ENCODE assay signal across 1 cellular context in genomic region chr18:60292186-60292585, GRCh38.
TF ChIP-seq lines count a peak whose summit lies in the region.

No MANE protein-coding gene starts in this region.

TF ChIP-seq in GM23338, 12 proteins besides CTCF, POLR2A, EP300 and RAD21 (continued from another document):
- TF ChIP-seq REST (IDR thresholded peaks at IDR 0.05; ENCODE audit: unreplicated experiment): no peak
- no peak for TF ChIP-seq NANOG (IDR thresholded peaks at IDR 0.05; ENCODE audit: borderline replicate concordance)
- TF ChIP-seq CREB1 (CRISPR knock-in tag; IDR thresholded peaks at IDR 0.05; ENCODE audit: low read depth): no peak
- TF ChIP-seq EZH2phosphoT487 (IDR thresholded peaks at IDR 0.05; ENCODE audit: unreplicated experiment): no peak
- TF ChIP-seq EZH2 (IDR thresholded peaks at IDR 0.05; ENCODE audit: low read depth, unreplicated experiment): no peak
- no peak for TF ChIP-seq ZNF114 (CRISPR knock-in tag; IDR thresholded peaks at IDR 0.05)
- no peak for TF ChIP-seq POLR2AphosphoS5 (IDR thresholded peaks at IDR 0.05; ENCODE audit: low read depth)
- no peak for TF ChIP-seq ETS1 (IDR thresholded peaks at IDR 0.05)
- no peak for TF ChIP-seq ZNF331 (CRISPR knock-in tag; IDR thresholded peaks at IDR 0.05; ENCODE audit: low read depth)
